In genomic region chr17:35804658-35805192, GRCh38 we compare ENCODE assay signal across 8 cellular contexts. TPM values are rescaled to one million over a fixed set of nuclear protein-coding genes. Genes with fewer than 3 reads are reported as not detected.
DNase-seq lines count a peak whose midpoint lies in the region; ATAC-seq and TF ChIP-seq lines count a peak whose summit lies in the region.

No MANE protein-coding gene starts in this region.

- DNase-seq in AG09309 (ENCODE audit: low read depth) (peak; percentile 93), NCI-H1436 (lab: John Stamatoyannopoulos, UW) (peak; percentile 84), SK-N-SH (peak; percentile 81), cerebellar cortex (ENCODE audit: low spot score) (peak; percentile 86), kidney glomerular epithelial cell (lab: John Stamatoyannopoulos, UW) (peak; percentile 74), stomach (peak; percentile 44)

- H2AFZ ChIP-seq in SK-N-SH (ENCODE audit: low read depth): no peak overlapping the region

- no peaks in the 10 kb centered on the region for H4K20me1 ChIP-seq in SK-N-SH (ENCODE audit: insufficient read depth)

- H3K9me3 ChIP-seq in SK-N-SH: no peaks in the 10 kb centered on the region
- H3K9me3 ChIP-seq in stomach: no peaks in the 10 kb centered on the region

- TF ChIP-seq CTCF in AG09309 (IDR thresholded peaks at IDR 0.05; ENCODE audit: control insufficient read depth, insufficient read depth, low read depth, low read length, missing control alignments) (peak; percentile 96), GM12873 (IDR thresholded peaks at IDR 0.05; ENCODE audit: insufficient read depth, low read depth, low read length, missing control alignments) (peak; percentile 89), SK-N-SH (IDR thresholded peaks at IDR 0.05) (peak; percentile 95), stomach (IDR thresholded peaks at IDR 0.05) (peak in 5 of 7 experiments; percentile 80 to 98 (median 85))

- no peak for ATAC-seq in HG03135 (IDR thresholded peaks at IDR 0.05; ENCODE audit: unreplicated experiment)

- H3K27me3 ChIP-seq in SK-N-SH (ENCODE audit: insufficient read depth) (no peaks in the 10 kb centered on the region), stomach (no peaks in the 10 kb centered on the region)

- intact Hi-C loops in stomach (cut with DNase I; ENCODE audit: low total_unique reads): loop anchor here (5.0 kb wide), 1 partner anchor 37 kb away; no protein-coding TSS in a partner anchor

- peak; percentile 100 for TF ChIP-seq RAD21 in SK-N-SH (IDR thresholded peaks at IDR 0.05; ENCODE audit: low read length)

- no peaks in the 10 kb centered on the region for H3F3A ChIP-seq in SK-N-SH (replicated peaks; ENCODE audit: insufficient read depth)

- H3K36me3 ChIP-seq in SK-N-SH (replicated peaks in 1 of 2; ENCODE audit: control insufficient read depth in 1 of 2, insufficient read depth in 2 of 2, low read length in 1 of 2) (no peaks in the 10 kb centered on the region), stomach (no peaks in the 10 kb centered on the region)

- no peaks in the 10 kb centered on the region for H3K9me2 ChIP-seq in SK-N-SH

- no peak overlapping the region for H3K4me3 ChIP-seq in AG09309 (ENCODE audit: control insufficient read depth, low read depth, low read length)
- H3K4me3 ChIP-seq in SK-N-SH (ENCODE audit: low read depth in 2 of 2, low read length in 1 of 2): no peak overlapping the region; a peak in 1 of 4 replicates
- H3K4me3 ChIP-seq in stomach: no peak overlapping the region

- TF ChIP-seq POLR2A in stomach (IDR thresholded peaks at IDR 0.05): no peak

- peak overlapping the region in 1 of 2 experiments; percentile 30; a peak in 1 of 4 replicates for H3K27ac ChIP-seq in SK-N-SH (ENCODE audit: low read depth in 2 of 2, low read length in 1 of 2)
- peak overlapping the region in 2 of 5 donors; percentile 2 to 58 for H3K27ac ChIP-seq in stomach

- peaks cover 4% of the 10 kb centered on the region for H3K79me2 ChIP-seq in SK-N-SH (ENCODE audit: insufficient read depth)

- WGBS in SK-N-SH (ENCODE audit: low lambda C conversion rate): 24% methylated on average over 1 of the region's 1 CpG
- 7 to 50% (median 32%) methylated on average over 1 of the region's 1 CpG for WGBS in stomach, 5 donors

- CTCF ChIA-PET in SK-N-SH (lab: Yijun Ruan, JAX): interaction anchor here (0.6 to 13.5 kb wide), 22 partner anchors 10 to 232 kb away, joined by 3 to 809 read pairs (median 4); partner anchors contain the start of genes C17orf50, MMP28 and RASL10B

- no peak overlapping the region for H3K4me2 ChIP-seq in SK-N-SH

- H3K9ac ChIP-seq in SK-N-SH: no peak overlapping the region

- POLR2A ChIA-PET in SK-N-SH (lab: Yijun Ruan, JAX): interaction anchor here (0.6 to 1.4 kb wide), 2 partner anchors 29 to 41 kb away, joined by 4 to 7 read pairs; no protein-coding TSS in a partner anchor

- H3K4me1 ChIP-seq in SK-N-SH (ENCODE audit: control insufficient read depth in 1 of 2, insufficient read depth in 2 of 2, low read depth in 1 of 2, low read length in 1 of 2) (peaks cover 0 to 29% of the 10 kb centered on the region in 2 experiments; a peak in 3 of 4 replicates), stomach (peaks cover 16 to 50% (median 38%) of the 10 kb centered on the region in 4 donors)

- TF ChIP-seq EP300 in SK-N-SH (IDR thresholded peaks at IDR 0.05; ENCODE audit: borderline replicate concordance in 1 of 2, low read depth in 1 of 2, low read length in 1 of 2) (no peak), stomach (IDR thresholded peaks at IDR 0.05) (no peak)

TF ChIP-seq in SK-N-SH, 30 proteins besides CTCF, POLR2A, EP300 and RAD21:
- peak; percentile 100 for TF ChIP-seq SMC3 (IDR thresholded peaks at IDR 0.05; ENCODE audit: low read depth, low read length)
- TF ChIP-seq IRF3 (IDR thresholded peaks at IDR 0.05; ENCODE audit: low read depth, low read length): no peak
- no peak for TF ChIP-seq ELF1 (IDR thresholded peaks at IDR 0.05)
- TF ChIP-seq CHD2 (IDR thresholded peaks at IDR 0.05; ENCODE audit: low read length, partially characterized antibody): peak; percentile 61
- TF ChIP-seq RFX5 (IDR thresholded peaks at IDR 0.05; ENCODE audit: low read length): 0 out of 2 replicates have a peak, but pooled peaks have one; percentile 44
- TF ChIP-seq RCOR1 (IDR thresholded peaks at IDR 0.05; ENCODE audit: low read length): peak; percentile 58
- peak; percentile 43; the same call in 1 of the 2 replicates for TF ChIP-seq NRF1 (IDR thresholded peaks at IDR 0.05; ENCODE audit: low read depth, low read length)
- no peak for TF ChIP-seq FOSL2 (IDR thresholded peaks at IDR 0.05; ENCODE audit: borderline replicate concordance, low read depth)
TF ChIP-seq in SK-N-SH: peak in this region for 5.

RNA-seq across cellular contexts. Expression of gene TAF15, which starts 4.6 kb away (rescaled TPM):
- 67.5 and 78.0 TPM in 2 replicates for polyA plus RNA-seq in SK-N-SH (2012; rRNA removed)
- 117 and 139 TPM in 2 replicates for polyA plus RNA-seq in SK-N-SH (2012; cell fraction: cytosol; rRNA removed)
- polyA plus RNA-seq in SK-N-SH (2012; cell fraction: nucleus; rRNA removed): 43.9 and 71.3 TPM in 2 replicates
- total RNA-seq in stomach: 100 to 1,000 TPM in 1 of 5 donors, 10 to 100 TPM in 4; 21.1 to 127 (median 60.1) TPM
- 100 to 1,000 TPM in 1 of 3 donors, 10 to 100 TPM in 2; 88.8 to 101 (median 96.4) TPM for polyA plus RNA-seq in stomach

RNA-seq across cellular contexts. Expression of gene MMP28, which starts 9.3 kb away (rescaled TPM):
- polyA plus RNA-seq in SK-N-SH (2012; rRNA removed): 0.23 and 0.33 TPM in 2 replicates
- 0.30 and 0.52 TPM in 2 replicates for polyA plus RNA-seq in SK-N-SH (2012; cell fraction: cytosol; rRNA removed)
- 0.32 and 0.40 TPM in 2 replicates for polyA plus RNA-seq in SK-N-SH (2012; cell fraction: nucleus; rRNA removed)
- 10 to 100 TPM in 4 of 5 donors, 1 to 10 TPM in 1; 2.2 to 75.0 (median 20.6) TPM for total RNA-seq in stomach
- 10 to 100 TPM in 1 of 3 donors, 1 to 10 TPM in 2; 3.1 to 21.0 (median 6.1) TPM for polyA plus RNA-seq in stomach

RNA-seq across cellular contexts. Expression of gene C17orf50, which starts 44.0 kb away (rescaled TPM):
- polyA plus RNA-seq in SK-N-SH (2012; rRNA removed) (0.05 TPM in 1 of 2 replicates, not detected in the other), stomach (not detected)
- polyA plus RNA-seq in SK-N-SH (2012; cell fraction: cytosol; rRNA removed): 0.03 and 0.04 TPM in 2 replicates
- polyA plus RNA-seq in SK-N-SH (2012; cell fraction: nucleus; rRNA removed): not detected in 2 replicates
- total RNA-seq in stomach: not detected

RNA-seq across cellular contexts. Expression of gene GAS2L2, which starts 51.7 kb away (rescaled TPM):
- polyA plus RNA-seq in SK-N-SH (2012; rRNA removed): 0.02 TPM in 1 of 2 replicates, not detected in the other
- polyA plus RNA-seq in SK-N-SH (2012; cell fraction: cytosol; rRNA removed): 0.01 TPM in 2 replicates
- 0.08 and 0.10 TPM in 2 replicates for polyA plus RNA-seq in SK-N-SH (2012; cell fraction: nucleus; rRNA removed)
- total RNA-seq in stomach: under 1 TPM in 1 of 5 donors, not detected in 4; under 0.01 TPM
- under 1 TPM in 1 of 3 donors, not detected in 2; 0.05 TPM for polyA plus RNA-seq in stomach
